ENCODE assay signal across 8 cellular contexts in genomic region chr18:62442391-62442790, GRCh38.
"Had no signal": no experiment of that assay in that cellular context is flagged by ENCODE, and none has a peak within 500 bp of the region (broad histone marks: within the 10 kb centered on the region; RNA-seq: fewer than 3 reads in every experiment).

No MANE protein-coding gene starts in this region.

- FAIRE-seq: H54, K562 had no signal

- H3K4me3 Mint-ChIP-seq: H9 had no signal

- H3K27ac ChIP-seq: GM23248 had no signal

- H3K27ac Mint-ChIP-seq: H9 had no signal

- DNase-seq: GM23248, GOT3, H9, HCEC 1CT, IMR-90, KG1 had no signal

- H3K9ac ChIP-seq: GM23248 had no signal

- H3K9me3 Mint-ChIP-seq: H9 had no signal

- H3K4me3 ChIP-seq: GM23248, K562 had no signal
